6 cellular contexts compared by ENCODE assay signal in genomic region chr15:72014555-72014954, GRCh38.
A peak's percentile ranks its signal among the peaks of the same experiment; 100 is the strongest.
DNase-seq lines count a peak whose midpoint lies in the region; ATAC-seq, FAIRE-seq and TF ChIP-seq lines count a peak whose summit lies in the region.
"Not testable (repeated sequence)": the region's sequence is repeated elsewhere in the genome, so short reads cannot be mapped to it uniquely, and the experiment has no call there.

No MANE protein-coding gene starts in this region.

- TF ChIP-seq EP300 in GM12878 (IDR thresholded peaks at IDR 0.05; ENCODE audit: borderline replicate concordance in 1 of 2, control insufficient read depth in 1 of 2, low read depth in 2 of 2, low read length in 2 of 2): not testable (repeated sequence)

- not testable (repeated sequence) for H2BK5ac ChIP-seq in H9 (ENCODE audit: insufficient read length, low read length)

- H3K4me2 ChIP-seq in H9 (ENCODE audit: insufficient read depth, insufficient read length, low read length): not testable (repeated sequence)
- H3K4me2 ChIP-seq in OCI-LY3 (ENCODE audit: low read length): 0 out of 2 replicates have a peak overlapping the region, but pooled peaks have one; percentile 1
- peak overlapping the region; percentile 20; the same call in 1 of the 2 replicates for H3K4me2 ChIP-seq in GM12878 (ENCODE audit: control insufficient read depth, insufficient read depth)

- CTCF ChIA-PET in WTC11 (lab: Charles Lee): not testable (repeated sequence)
- CTCF ChIA-PET in GM12878 (lab: Yijun Ruan, JAX): interaction anchor here (0.8 kb wide), 1 partner anchor 52 kb away, joined by 3 read pairs; no protein-coding TSS in a partner anchor

- H3K27ac Mint-ChIP-seq in H9 (peak overlapping the region in 2 of 3 experiments; percentile 74 to 83; a peak in 2 of 7 replicates), memory B cell (peak overlapping the region; percentile 89), type B pancreatic cell (peak overlapping the region; percentile 54)
- not testable (repeated sequence) for H3K27ac Mint-ChIP-seq in WTC11

- not testable (repeated sequence) for H4K91ac ChIP-seq in H9 (ENCODE audit: insufficient read length, low read depth, low read length)

- not testable (repeated sequence) for H2BK20ac ChIP-seq in H9 (ENCODE audit: low read depth, low read length, poor library complexity, severe bottlenecking)

- not testable (repeated sequence) for TF ChIP-seq RAD21 in GM12878 (IDR thresholded peaks at IDR 0.05; ENCODE audit: insufficient read depth, low read depth, low read length)

- H3K56ac ChIP-seq in H9 (ENCODE audit: insufficient read length, low read depth, low read length): not testable (repeated sequence)

- RAD21 ChIA-PET in GM12878 (lab: Charles Lee; ENCODE audit: unreplicated experiment): interaction anchor here (0.5 kb wide), 1 partner anchor 271 kb away, joined by 4 read pairs; no protein-coding TSS in a partner anchor

- intact Hi-C loops in GM12878 (cut with micrococcal nuclease; ENCODE audit: unreplicated experiment): not testable (repeated sequence)

- not testable (repeated sequence) for H4K8ac ChIP-seq in H9 (replicated peaks; ENCODE audit: insufficient read length, low read depth, low read length)

- WGBS in H9 (ENCODE audit: extremely low coverage, insufficient read length, low lambda C conversion rate): no CpG with 5 or more reads among the region's 3 CpGs
- 75% methylated on average over 3 of the region's 3 CpGs for WGBS in GM12878 (ENCODE audit: insufficient coverage, insufficient replicate concordance, low lambda C conversion rate, missing lambda C conversion rate)

- not testable (repeated sequence) for H3K79me2 ChIP-seq in H9 (ENCODE audit: insufficient read depth, low read length); OCI-LY3 (ENCODE audit: low read length); GM12878 (ENCODE audit: control insufficient read depth, insufficient read depth, low read length)

- SMC1A ChIA-PET in GM12878 (lab: Charles Lee; ENCODE audit: uncharacterized antibody, unreplicated experiment): interaction anchor here (1.3 kb wide), 1 partner anchor 10 kb away, joined by 3 read pairs; no protein-coding TSS in a partner anchor

- H3K4me1 Mint-ChIP-seq in H9; WTC11; memory B cell; type B pancreatic cell (ENCODE audit: unreplicated experiment): not testable (repeated sequence)

- not testable (repeated sequence) for H3K4ac ChIP-seq in H9 (ENCODE audit: low read depth, low read length)

- FAIRE-seq in GM12878 (lab: Jason Lieb, UNC): not testable (repeated sequence)

- H3K4me3 ChIP-seq in OCI-LY3 (ENCODE audit: low read length); GM12878: not testable (repeated sequence)

- not testable (repeated sequence) for H2BK120ac ChIP-seq in H9 (ENCODE audit: low read depth, low read length, poor library complexity, severe bottlenecking)

- H3K27ac ChIP-seq in H9 (ENCODE audit: insufficient read length, low read depth, low read length); OCI-LY3 (ENCODE audit: low read length); GM12878 (ENCODE audit: control insufficient read depth, insufficient read depth): not testable (repeated sequence)

- H3K23ac ChIP-seq in H9 (ENCODE audit: insufficient read length, low read depth, low read length): not testable (repeated sequence)

- not testable (repeated sequence) for H3K36me3 Mint-ChIP-seq in H9 (ENCODE audit: insufficient read depth in 1 of 3, low read depth in 3 of 3); WTC11; memory B cell
- peaks cover 14% of the 10 kb centered on the region for H3K36me3 Mint-ChIP-seq in type B pancreatic cell

- H3K27me3 Mint-ChIP-seq in H9 (ENCODE audit: low read depth); WTC11 (ENCODE audit: low read depth); memory B cell; type B pancreatic cell: not testable (repeated sequence)

- TF ChIP-seq POLR2A in GM12878 (IDR thresholded peaks at IDR 0.05; ENCODE audit: low read depth, low read length): not testable (repeated sequence)

- POLR2A ChIA-PET in WTC11 (lab: Charles Lee); GM12878 (lab: Charles Lee): not testable (repeated sequence)

- not testable (repeated sequence) for H3K79me1 ChIP-seq in H9 (ENCODE audit: insufficient read depth, low read depth, low read length, poor library complexity, severe bottlenecking)

- not testable (repeated sequence) for H4K20me1 ChIP-seq in H9 (ENCODE audit: control insufficient read depth, insufficient read depth, insufficient read length); OCI-LY3 (ENCODE audit: insufficient read depth, low read length); GM12878 (ENCODE audit: control insufficient read depth, insufficient read depth)

- H3K9ac ChIP-seq in H9 (ENCODE audit: extremely low read depth, insufficient read length, low read length); OCI-LY3 (ENCODE audit: low read length); GM12878 (ENCODE audit: control insufficient read depth, insufficient read depth, low read length): not testable (repeated sequence)

- not testable (repeated sequence) for H3K23me2 ChIP-seq in H9 (ENCODE audit: insufficient read length, low read depth, low read length, poor library complexity, severe bottlenecking)

- H2AK5ac ChIP-seq in H9 (ENCODE audit: insufficient read length, low read length): not testable (repeated sequence)

- not testable (repeated sequence) for TF ChIP-seq CTCF in H9 (conservative IDR thresholded peaks at IDR 0.05); OCI-LY3 (IDR thresholded peaks at IDR 0.05; ENCODE audit: low read depth, low read length); WTC11 (IDR thresholded peaks at IDR 0.05); GM12878 (IDR thresholded peaks at IDR 0.05 in 2 of 3, conservative IDR thresholded peaks at IDR 0.05 in 1 of 3; ENCODE audit: control insufficient read depth in 2 of 3, extremely low read depth in 1 of 3, insufficient read depth in 1 of 3, low read depth in 3 of 3, low read length in 3 of 3); type B pancreatic cell (conservative IDR thresholded peaks at IDR 0.05)

- H3K9me3 Mint-ChIP-seq in H9, WTC11, memory B cell, type B pancreatic cell: not testable (repeated sequence)

- H3K9me3 ChIP-seq in H9 (ENCODE audit: control insufficient read depth, low read depth, low read length); OCI-LY3 (ENCODE audit: insufficient read depth, low read length); GM12878 (replicated peaks; ENCODE audit: control insufficient read depth, insufficient read depth, low read length): not testable (repeated sequence)

- H3K36me3 ChIP-seq in OCI-LY3 (replicated peaks; ENCODE audit: low read depth, low read length): peaks cover 11% of the 10 kb centered on the region
- not testable (repeated sequence) for H3K36me3 ChIP-seq in GM12878 (ENCODE audit: control insufficient read depth in 2 of 2, insufficient read depth in 2 of 2, low read length in 1 of 2)

- H2BK12ac ChIP-seq in H9 (ENCODE audit: insufficient read length, low read depth, low read length): not testable (repeated sequence)

- H3T11ph ChIP-seq in H9 (ENCODE audit: low read length): not testable (repeated sequence)

- H3K18ac ChIP-seq in H9 (ENCODE audit: insufficient read length, low read depth, low read length): not testable (repeated sequence)

- DNase-seq in H9; WTC11 (ENCODE audit: low spot score); GM12878 (ENCODE audit: low read depth, low spot score); memory B cell (ENCODE audit: low spot score in 2 of 2); type B pancreatic cell (ENCODE audit: extremely low spot score, unreplicated experiment): not testable (repeated sequence)

- H3K14ac ChIP-seq in H9 (ENCODE audit: insufficient read depth, low read length): not testable (repeated sequence)

- H2AFZ ChIP-seq in H9 (ENCODE audit: low read length); OCI-LY3 (ENCODE audit: low read depth, low read length); GM12878 (ENCODE audit: control insufficient read depth, low read depth, low read length): not testable (repeated sequence)

- not testable (repeated sequence) for H3K4me1 ChIP-seq in H9 (ENCODE audit: insufficient read depth, low read length); GM12878 (ENCODE audit: control insufficient read depth, insufficient read depth, low read length)
- H3K4me1 ChIP-seq in OCI-LY3 (ENCODE audit: low read length): peaks cover 56% of the 10 kb centered on the region

- H3K4me3 Mint-ChIP-seq in H9, WTC11, memory B cell, type B pancreatic cell: not testable (repeated sequence)

- not testable (repeated sequence) for ATAC-seq in WTC11; GM12878; memory B cell (ENCODE audit: low read depth)

- in situ Hi-C loops in GM12878 (cut with MboI): not testable (repeated sequence)

- not testable (repeated sequence) for BruUV-seq in GM12878 (replicated peaks; lab: Mats Ljungman, UMichigan)

- H3K27me3 ChIP-seq in H9 (ENCODE audit: insufficient read depth, low read length); OCI-LY3 (ENCODE audit: low read depth, low read length); GM12878 (replicated peaks in 1 of 2; ENCODE audit: control insufficient read depth in 2 of 2, insufficient read depth in 2 of 2, low read length in 1 of 2): not testable (repeated sequence)

- H4K5ac ChIP-seq in H9 (ENCODE audit: insufficient read length, low read depth, low read length): not testable (repeated sequence)

- not testable (repeated sequence) for H2BK15ac ChIP-seq in H9 (ENCODE audit: low read depth, low read length)
